In the genomic region with DNA sequence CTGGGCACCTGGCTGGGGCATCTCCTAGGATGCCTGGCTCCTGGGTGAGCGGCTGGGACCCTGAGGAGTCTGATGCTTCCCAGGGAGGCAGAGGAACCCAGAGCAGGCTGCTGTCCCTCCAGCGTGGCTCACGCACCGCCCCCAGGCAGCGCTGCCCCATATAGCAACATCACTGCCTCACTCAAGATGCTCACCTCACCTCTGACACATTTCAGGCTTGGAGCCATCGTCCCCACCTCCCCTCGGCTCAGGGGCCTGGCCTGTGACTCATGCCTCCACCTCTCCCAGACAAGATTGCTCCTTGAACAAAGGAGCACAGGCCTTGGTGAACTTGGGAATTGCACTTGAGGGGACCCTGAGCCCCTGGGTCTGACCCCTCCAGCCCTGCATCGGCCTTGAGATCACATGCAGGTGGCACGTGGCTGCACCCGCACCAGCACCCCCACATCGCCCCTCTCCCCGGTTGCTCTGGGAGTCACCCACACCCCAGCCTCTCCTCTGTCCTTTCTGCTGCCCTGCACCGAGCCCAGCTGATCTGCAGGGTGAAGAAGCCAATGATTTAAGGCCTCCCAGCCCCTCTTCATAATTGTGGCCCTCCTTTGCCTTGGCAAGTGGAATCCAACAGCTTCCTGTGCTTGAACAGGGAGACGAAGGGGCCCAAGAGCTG, we compare ENCODE assay signal across 16 cellular contexts. TPM values are rescaled to one million over a fixed set of nuclear protein-coding genes. Genes with fewer than 3 reads are reported as not detected.
A peak's percentile ranks its signal among the peaks of the same experiment; 100 is the strongest.
DNase-seq lines count a peak whose midpoint lies in the region; ATAC-seq and TF ChIP-seq lines count a peak whose summit lies in the region.
"Had no signal": no experiment of that assay in that cellular context is flagged by ENCODE, and none has a peak within 500 bp of the region (broad histone marks: within the 10 kb centered on the region; RNA-seq: fewer than 3 reads in every experiment).

No MANE protein-coding gene starts in this region.

- H3K4me1 ChIP-seq in IMR-90 (ENCODE audit: control insufficient read depth, insufficient read depth, low read length) (peaks cover 3% of the 10 kb centered on the region; the same call in 1 of the 2 replicates), mucosa of rectum (ENCODE audit: control insufficient read depth in 2 of 2, insufficient read depth in 2 of 2, low read length in 2 of 2) (peaks cover 38 to 46% of the 10 kb centered on the region in 2 donors), thyroid gland (peaks cover 14 to 65% of the 10 kb centered on the region in 2 donors)
- H3K4me1 ChIP-seq: ascending aorta had no signal

- no TSS peak for BruUV-seq in IMR-90 (replicated peaks; lab: Mats Ljungman, UMichigan)

- ATAC-seq in IMR-90 (ENCODE audit: low read depth) (no peak), GM18867 (IDR thresholded peaks at IDR 0.05; ENCODE audit: unreplicated experiment) (no peak)

- intact Hi-C loops in IMR-90 (cut with micrococcal nuclease), result no loop called here
- intact Hi-C loops in thyroid gland (cut with DNase I), result loop anchor here (5.0 kb wide), 1 partner anchor 101 kb away; no protein-coding TSS in a partner anchor

- no peak overlapping the region for H2AK5ac ChIP-seq in IMR-90 (ENCODE audit: low read depth, low read length)

- WGBS in IMR-90 (ENCODE audit: extremely low coverage in 2 of 2, insufficient read length in 1 of 2), 2 experiments, result 74% methylated on average over 2 of the region's 14 CpGs; no CpG with 5 or more reads in 1 of the 2 experiments
- WGBS in thyroid gland, 2 donors, result 76 to 81% methylated on average over 13 of the region's 14 CpGs

- H3K23ac ChIP-seq in IMR-90 (ENCODE audit: low read depth, low read length), result no peak overlapping the region

- H3K27ac ChIP-seq in IMR-90 (ENCODE audit: insufficient read depth, low read length) (no peak overlapping the region), mucosa of rectum (ENCODE audit: low read depth in 2 of 2, low read length in 2 of 2) (peak overlapping the region; percentile 94 to 95), thyroid gland (no peak overlapping the region)
- H3K27ac ChIP-seq: ascending aorta, tibial artery had no signal

- no peak overlapping the region for H2BK20ac ChIP-seq in IMR-90 (ENCODE audit: low read depth, low read length)

- TF ChIP-seq POLR2A in IMR-90 (IDR thresholded peaks at IDR 0.05; ENCODE audit: low read depth, low read length), result no peak
- no peak for TF ChIP-seq POLR2A in thyroid gland (IDR thresholded peaks at IDR 0.05)

- no peak overlapping the region for H4K5ac ChIP-seq in IMR-90 (ENCODE audit: low read depth, low read length)

- H4K8ac ChIP-seq in IMR-90 (ENCODE audit: low read depth in 2 of 2, low read length in 2 of 2), result no peak overlapping the region

- peak overlapping the region; percentile 70 for H2AFZ ChIP-seq in IMR-90 (replicated peaks; ENCODE audit: low read length, poor library complexity)

- TF ChIP-seq CTCF in IMR-90 (conservative IDR thresholded peaks at IDR 0.05; ENCODE audit: low read depth, low read length) (no peak), epithelial cell of proximal tubule (conservative IDR thresholded peaks at IDR 0.05; ENCODE audit: low read depth, low read length) (no peak), thyroid gland (IDR thresholded peaks at IDR 0.05) (no peak)

- no peaks in the 10 kb centered on the region for H3K79me1 ChIP-seq in IMR-90 (ENCODE audit: low read depth in 1 of 2, low read length in 2 of 2)

- in situ Hi-C loops in ACHN (cut with HindIII; ENCODE audit: low pct_ligation_motif_present, low pct_unique_long_range_greater_than_20kb, low sequenced_read_pairs) (no loop called here), IMR-90 (cut with MboI; ENCODE audit: low sequenced_read_pairs) (no loop called here)

- H3K18ac ChIP-seq in IMR-90 (ENCODE audit: low read depth, low read length), result no peak overlapping the region

- no peaks in the 10 kb centered on the region for H3K36me3 ChIP-seq in IMR-90 (ENCODE audit: control insufficient read depth, insufficient read depth, low read length)
- H3K36me3 ChIP-seq in mucosa of rectum (ENCODE audit: control insufficient read depth in 2 of 2, insufficient read depth in 2 of 2, low read length in 2 of 2), result no peaks in the 10 kb centered on the region
- no peaks in the 10 kb centered on the region for H3K36me3 ChIP-seq in thyroid gland
- H3K36me3 ChIP-seq: ascending aorta, tibial artery had no signal

- no peak overlapping the region for H3K14ac ChIP-seq in IMR-90 (replicated peaks; ENCODE audit: low read depth, low read length)

- no peak overlapping the region for H2BK5ac ChIP-seq in IMR-90 (ENCODE audit: low read depth, low read length, poor library complexity, severe bottlenecking)

- no peak overlapping the region for H2BK120ac ChIP-seq in IMR-90 (ENCODE audit: low read depth, low read length)

- H3K4ac ChIP-seq in IMR-90 (ENCODE audit: low read depth, low read length), result no peak overlapping the region

- DNase-seq in ACHN (peak; percentile 5), IMR-90 (no peak), epithelial cell of proximal tubule (ENCODE audit: low read depth) (peak; percentile 20), GM03348 (ENCODE audit: low spot score) (no peak), NCI-H2196 treated with DMSO at 0.1 percent for 48 hours (lab: John Stamatoyannopoulos, UW; ENCODE audit: unreplicated experiment) (no peak), thyroid gland (no peak)
- DNase-seq: activated CD4-positive, alpha-beta memory T cell treated with anti-CD3 and anti-CD28 coated beads for 36 hours; DMS53; effector CD4-positive, alpha-beta T cell; NCI-H1694; NCI-H526 treated with DMSO at 0.1 percent for 48 hours; SHP77 treated with DMSO at 0.1 percent for 48 hours; tibial artery had no signal

- H3K27me3 ChIP-seq in IMR-90 (ENCODE audit: control insufficient read depth, insufficient read depth, low read length) (peaks cover 21% of the 10 kb centered on the region; the same call in 1 of the 2 replicates), mucosa of rectum (ENCODE audit: control insufficient read depth in 2 of 2, insufficient read depth in 2 of 2, low read length in 2 of 2) (no peaks in the 10 kb centered on the region), thyroid gland (no peaks in the 10 kb centered on the region)
- H3K27me3 ChIP-seq: ascending aorta had no signal

- H3K4me3 ChIP-seq in IMR-90 (ENCODE audit: insufficient read depth, low read depth, low read length), result no peak overlapping the region
- peak overlapping the region; percentile 8 for H3K4me3 ChIP-seq in epithelial cell of proximal tubule (ENCODE audit: low read depth, low read length)
- H3K4me3 ChIP-seq in mucosa of rectum (ENCODE audit: low read length in 2 of 2), result peak overlapping the region in 1 of 2 donors; percentile 31
- H3K4me3 ChIP-seq in thyroid gland (replicated peaks in 1 of 3), result no peak overlapping the region
- H3K4me3 ChIP-seq: ascending aorta, tibial artery had no signal

- H3K9me1 ChIP-seq in IMR-90 (ENCODE audit: insufficient read depth, low read length), result no peaks in the 10 kb centered on the region

- TF ChIP-seq RAD21 in IMR-90 (IDR thresholded peaks at IDR 0.05; ENCODE audit: low read length), result no peak

- H3K9ac ChIP-seq in IMR-90 (ENCODE audit: low read depth, low read length) (no peak overlapping the region), mucosa of rectum (ENCODE audit: low read depth in 1 of 2, low read length in 2 of 2) (peak overlapping the region; percentile 63 to 69)

- peak overlapping the region; percentile 76 for H2AK9ac ChIP-seq in IMR-90 (replicated peaks; ENCODE audit: low read depth, low read length, poor library complexity)

- no peak overlapping the region for H2BK15ac ChIP-seq in IMR-90 (ENCODE audit: low read depth, low read length)

- POLR2A ChIA-PET in IMR-90 (lab: Charles Lee; ENCODE audit: unreplicated experiment), result no interaction called here

- no peak overlapping the region for H3K56ac ChIP-seq in IMR-90 (ENCODE audit: extremely low read depth, insufficient read depth, low read length)

- H4K20me1 ChIP-seq in IMR-90 (ENCODE audit: insufficient read depth, low read length), result no peaks in the 10 kb centered on the region

- dilution Hi-C loops in IMR-90 (cut with HindIII; ENCODE audit: low sequenced_read_pairs, unreplicated experiment), result no loop called here

- H3K9me3 ChIP-seq in IMR-90 (ENCODE audit: control insufficient read depth, insufficient read depth, low read length) (peaks cover 8% of the 10 kb centered on the region; the same call in 1 of the 2 replicates), mucosa of rectum (ENCODE audit: control insufficient read depth in 2 of 2, low read length in 2 of 2) (no peaks in the 10 kb centered on the region), thyroid gland (no peaks in the 10 kb centered on the region)

- no peak overlapping the region for H3K4me2 ChIP-seq in IMR-90 (ENCODE audit: low read depth, low read length)

- CTCF ChIA-PET in IMR-90 (lab: Yijun Ruan, JAX), result no interaction called here

- H4K91ac ChIP-seq in IMR-90 (ENCODE audit: insufficient read depth, low read depth, low read length), result no peak overlapping the region

TF ChIP-seq in IMR-90, 13 proteins besides CTCF, POLR2A, EP300 and RAD21 (continues in another document):
- TF ChIP-seq, protein P1, sequence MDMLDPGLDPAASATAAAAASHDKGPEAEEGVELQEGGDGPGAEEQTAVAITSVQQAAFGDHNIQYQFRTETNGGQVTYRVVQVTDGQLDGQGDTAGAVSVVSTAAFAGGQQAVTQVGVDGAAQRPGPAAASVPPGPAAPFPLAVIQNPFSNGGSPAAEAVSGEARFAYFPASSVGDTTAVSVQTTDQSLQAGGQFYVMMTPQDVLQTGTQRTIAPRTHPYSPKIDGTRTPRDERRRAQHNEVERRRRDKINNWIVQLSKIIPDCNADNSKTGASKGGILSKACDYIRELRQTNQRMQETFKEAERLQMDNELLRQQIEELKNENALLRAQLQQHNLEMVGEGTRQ (IDR thresholded peaks at IDR 0.05; ENCODE audit: low read depth, low read length), result no peak
- TF ChIP-seq MXI1 (IDR thresholded peaks at IDR 0.05; ENCODE audit: borderline replicate concordance, low read depth, low read length) (no peak), NFE2L2 (IDR thresholded peaks at IDR 0.05; ENCODE audit: low read depth, low read length) (no peak), CEBPB (IDR thresholded peaks at IDR 0.05; ENCODE audit: low read depth, low read length) (no peak), FOS (IDR thresholded peaks at IDR 0.05; ENCODE audit: low read depth, low read length) (no peak), BHLHE40 (IDR thresholded peaks at IDR 0.05; ENCODE audit: low read depth, low read length) (no peak), MAFK (IDR thresholded peaks at IDR 0.05; ENCODE audit: low read depth, low read length) (no peak), MAZ (IDR thresholded peaks at IDR 0.05; ENCODE audit: borderline replicate concordance, low read depth, low read length) (no peak)

RNA-seq across cellular contexts. Expression of a gene that starts 11.2 kb away (rescaled TPM):
- under 0.01 TPM in 1 of 2 replicates, not detected in the other for total RNA-seq in IMR-90 (2012; rRNA removed)
- 0.04 and 0.09 TPM in 2 replicates for polyA plus RNA-seq in IMR-90 (2012; rRNA removed)
- polyA plus RNA-seq in IMR-90 (2012; cell fraction: cytosol; rRNA removed), result 0.08 and 0.16 TPM in 2 replicates
- polyA plus RNA-seq in IMR-90 (2012; cell fraction: nucleus; rRNA removed; ENCODE audit: low replicate concordance), result 0.10 and 0.15 TPM in 2 replicates
- 2.5 and 2.9 TPM in 2 replicates for total RNA-seq in epithelial cell of proximal tubule
- 10 to 100 TPM; 12.9 to 31.0 (median 17.4) TPM for total RNA-seq in thyroid gland

Comparison
In these comparisons a context has a peak if more than half of its experiments do, and no peak if none do; other contexts are left out.
1. DNase-seq: peak in ACHN (single experiment) and epithelial cell of proximal tubule (single experiment); none in IMR-90 (single experiment), GM03348 (single experiment), NCI-H2196 treated with DMSO at 0.1 percent for 48 hours (single experiment) and thyroid gland (0 of 2).
2. H3K27ac ChIP-seq: peak in mucosa of rectum (2 of 2); none in IMR-90 (single experiment) and thyroid gland (0 of 3).